ENCODE assay signal across 9 cellular contexts in genomic region chr1:23561813-23562100, GRCh38. TPM values are rescaled to one million over a fixed set of nuclear protein-coding genes. Genes with fewer than 3 reads are reported as not detected.
DNase-seq lines count a peak whose midpoint lies in the region; TF ChIP-seq lines count a peak whose summit lies in the region.
"Had no signal": no experiment of that assay in that cellular context is flagged by ENCODE, and none has a peak within 500 bp of the region (broad histone marks: within the 10 kb centered on the region; RNA-seq: fewer than 3 reads in every experiment).

No MANE protein-coding gene starts in this region.

- peaks cover 25% of the 10 kb centered on the region for H3K36me3 ChIP-seq in mesodermal cell (ENCODE audit: control insufficient read depth, insufficient read depth, low read length)
- H3K36me3 ChIP-seq in tibial artery, result peaks cover 18 to 24% (median 19%) of the 10 kb centered on the region in 3 donors

- H3K36me3 Mint-ChIP-seq in MCF 10A (ENCODE audit: insufficient read depth, unreplicated experiment), result peaks cover 13% of the 10 kb centered on the region

- H3K27ac ChIP-seq in mesodermal cell (ENCODE audit: low read depth, low read length, severe bottlenecking), result peak overlapping the region; percentile 100
- peak overlapping the region; percentile 94 to 97 for H3K27ac ChIP-seq in tibial artery

- H3K4me3 Mint-ChIP-seq in MCF 10A (ENCODE audit: unreplicated experiment), result no peak overlapping the region

- 83% methylated on average over 1 of the region's 2 CpGs; no CpG with 5 or more reads in 1 of the 2 experiments for WGBS in mesodermal cell (ENCODE audit: insufficient coverage in 2 of 2), 2 experiments

- CTCF ChIA-PET in MCF 10A (lab: Yijun Ruan, JAX), result no interaction called here

- BruUV-seq in MCF 10A (replicated peaks; lab: Mats Ljungman, UMichigan), result no TSS peak

- DNase-seq in DMS79 treated with DMSO at 0.1 percent for 48 hours (lab: John Stamatoyannopoulos, UW) (peak; percentile 61), DMS79 (lab: John Stamatoyannopoulos, UW) (no peak), MCF 10A (ENCODE audit: unreplicated experiment) (no peak), tibial artery (no peak), SIG-M5 (lab: John Stamatoyannopoulos, UW) (no peak), NCI-H1930 (lab: John Stamatoyannopoulos, UW) (no peak), MV-4-11 (lab: John Stamatoyannopoulos, UW) (no peak)
- DNase-seq: NK-92 treated with Interleukin-12 subunit alpha and Interleukin-12 subunit beta, amount 100 ng/mL, for 24 hours had no signal

- H3K9me3 ChIP-seq in mesodermal cell (ENCODE audit: control insufficient read depth, low read length) (no peaks in the 10 kb centered on the region), tibial artery (no peaks in the 10 kb centered on the region)

- intact Hi-C loops in MCF 10A (cut with micrococcal nuclease) (no loop called here), tibial artery (cut with DNase I; ENCODE audit: low total_unique reads) (no loop called here)

- H3K27ac Mint-ChIP-seq in MCF 10A (ENCODE audit: low read depth, unreplicated experiment), result peak overlapping the region; percentile 82

- H3K4me1 ChIP-seq in mesodermal cell (ENCODE audit: control insufficient read depth, insufficient read depth, low read length, poor library complexity, severe bottlenecking) (peaks cover 40% of the 10 kb centered on the region), tibial artery (peaks cover 0 to 62% (median 50%) of the 10 kb centered on the region in 4 donors)

- no peak for TF ChIP-seq CTCF in MCF 10A (IDR thresholded peaks at IDR 0.05; ENCODE audit: unreplicated experiment)
- TF ChIP-seq CTCF in tibial artery (IDR thresholded peaks at IDR 0.05), result no peak

- H3K27me3 ChIP-seq in tibial artery, result no peaks in the 10 kb centered on the region

- peaks cover 32% of the 10 kb centered on the region for H3K4me1 Mint-ChIP-seq in MCF 10A (ENCODE audit: insufficient read depth, unreplicated experiment)

- no peaks in the 10 kb centered on the region for H3K9me3 Mint-ChIP-seq in MCF 10A (ENCODE audit: unreplicated experiment)

- POLR2A ChIA-PET in MCF 10A (lab: Yijun Ruan, JAX), result interaction anchor here (0.9 to 12.1 kb wide), 4 partner anchors 9 to 73 kb away, joined by 3 to 622 read pairs (median 68); no protein-coding TSS in a partner anchor

- H3K4me3 ChIP-seq in mesodermal cell (ENCODE audit: extremely low read depth, insufficient read depth, low read length, poor library complexity, severe bottlenecking), result peak overlapping the region; percentile 12
- peak overlapping the region; percentile 85 to 96 for H3K4me3 ChIP-seq in tibial artery

- H3K27me3 Mint-ChIP-seq in MCF 10A (ENCODE audit: insufficient read depth, unreplicated experiment), result no peaks in the 10 kb centered on the region

RNA-seq across cellular contexts. Expression of gene ID3, which starts 2.5 kb away (rescaled TPM):
- total RNA-seq in MCF 10A (2022), result 15.7 and 34.8 TPM in 2 replicates
- polyA plus RNA-seq in mesodermal cell (2013, experiment 1 of 2), result 1,122 TPM
- 943 TPM for polyA plus RNA-seq in mesodermal cell (2013, experiment 2 of 2)

RNA-seq across cellular contexts. Expression of gene E2F2, which starts 30.7 kb away (rescaled TPM):
- total RNA-seq in MCF 10A (2022), result 0.32 and 0.89 TPM in 2 replicates
- polyA plus RNA-seq in mesodermal cell (2013, experiment 1 of 2), result 1.1 TPM
- polyA plus RNA-seq in mesodermal cell (2013, experiment 2 of 2), result 0.96 TPM
